1 cellular context compared by ENCODE assay signal in the genomic region with DNA sequence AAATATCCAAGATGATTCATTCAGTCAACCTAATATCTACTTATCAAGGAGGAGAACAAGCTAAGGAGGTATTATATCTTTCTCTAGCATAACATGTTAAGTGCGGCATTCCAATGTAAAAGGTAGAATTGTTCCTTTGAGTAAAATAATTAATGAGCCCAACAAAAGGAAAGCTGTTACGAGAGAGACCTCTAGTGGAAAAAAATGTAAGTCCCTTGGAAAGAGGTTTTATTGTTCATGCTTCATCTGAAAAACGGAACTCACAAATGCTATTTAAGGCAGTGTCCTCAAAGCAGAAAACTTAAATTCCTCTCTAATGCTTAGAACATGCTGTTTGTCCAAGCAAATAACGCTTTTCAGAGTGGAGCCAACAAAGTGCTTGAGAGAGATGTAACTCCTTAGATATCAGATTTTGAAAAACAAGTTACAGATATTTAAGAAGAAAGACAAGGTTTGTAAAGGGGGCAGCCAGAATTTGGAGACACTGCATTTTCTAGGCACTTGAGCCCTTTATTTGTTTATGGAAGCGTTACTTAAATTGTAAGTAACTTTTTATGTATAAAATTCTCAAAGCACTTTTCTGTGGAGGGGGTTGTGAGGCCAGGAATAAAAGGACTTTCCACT.
TF ChIP-seq lines count a peak whose summit lies in the region.

No MANE protein-coding gene starts in this region.

TF ChIP-seq in H1, 55 proteins besides CTCF, POLR2A, EP300 and RAD21 (continued from another document):
- TF ChIP-seq KDM5A (IDR thresholded peaks at IDR 0.05; ENCODE audit: low read length): no peak
- TF ChIP-seq MAFK (IDR thresholded peaks at IDR 0.05; ENCODE audit: low read depth, low read length): no peak
